In the genomic region with DNA sequence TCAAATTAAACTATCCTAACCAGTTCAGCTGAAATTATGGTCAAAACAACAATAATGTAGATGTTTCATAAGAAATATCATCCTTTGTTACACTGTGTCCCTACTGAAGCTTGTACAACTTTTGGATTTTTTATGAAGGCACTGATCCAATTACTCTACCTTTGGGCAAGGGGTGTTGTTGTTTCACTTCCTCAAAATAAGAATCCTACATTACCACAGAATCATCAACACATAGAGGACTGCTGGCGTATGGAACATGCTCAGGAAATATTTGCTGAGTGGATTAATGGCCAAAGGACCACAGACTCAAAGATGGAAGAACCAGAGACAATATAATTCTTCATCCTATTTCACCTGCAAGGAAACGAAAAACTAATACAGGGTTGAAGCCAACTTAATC, we compare ENCODE assay signal across 27 cellular contexts.
"Had no signal": no experiment of that assay in that cellular context is flagged by ENCODE, and none has a peak within 500 bp of the region (broad histone marks: within the 10 kb centered on the region; RNA-seq: fewer than 3 reads in every experiment).

No MANE protein-coding gene starts in this region.

- H3K9me3 ChIP-seq: uterus had no signal

- ATAC-seq: activated CD4-positive, alpha-beta T cell treated with anti-CD3 and anti-CD28 coated beads for 36 hours; activated T-cell treated with anti-CD3 and anti-CD28 coated beads, Interleukin-2, amount 50 U/mL, for 4 hours; effector memory CD8-positive, alpha-beta T cell; esophagus mucosa; left ventricle myocardium superior; natural killer cell; stimulated activated naive B cell treated with anti-CD40 and anti-IgM and Interleukin-4, amounts not matched to agents 10 μg/mL and 1 μg/mL and 100 μg/mL, for 72 hours; WTC11 had no signal

- FAIRE-seq: astrocyte, colon, endothelial cell of umbilical vein, frontal cortex had no signal

- DNase-seq: activated CD4-positive, alpha-beta T cell treated with anti-CD3 and anti-CD28 coated beads for 36 hours; activated CD4-positive, alpha-beta T cell treated with anti-CD3 and anti-CD28 coated beads, Interleukin-2, amount 50 U/mL, for 4 hours; activated CD8-positive, alpha-beta memory T cell treated with anti-CD3 and anti-CD28 coated beads for 24 hours; activated CD8-positive, alpha-beta memory T cell treated with anti-CD3 and anti-CD28 coated beads, Interleukin-2, amount 50 U/mL, for 4 hours; activated naive CD4-positive, alpha-beta T cell; activated T-cell treated with anti-CD3 and anti-CD28 coated beads, Interleukin-2, amount 50 U/mL, for 4 hours; central memory CD4-positive, alpha-beta T cell; effector memory CD8-positive, alpha-beta T cell; head of caudate nucleus; hypothalamus; left ventricle myocardium superior; mammary epithelial cell; midbrain; natural killer cell; retina; sigmoid colon; stimulated activated CD4-positive, alpha-beta T cell treated with anti-CD3 and anti-CD28 coated beads, Interleukin-15, amount 100 ng/mL, for 24 hours; stimulated activated naive B cell treated with anti-CD40 and anti-IgM and Interleukin-4, amounts not matched to agents 10 μg/mL and 1 μg/mL and 100 μg/mL, for 72 hours; trophoblast cell; uterus had no signal

- H3K4me1 ChIP-seq: uterus had no signal

- H3K27ac ChIP-seq: sigmoid colon, uterus had no signal

- H3K4me3 ChIP-seq: sigmoid colon, smooth muscle cell, uterus had no signal

- H3K27me3 ChIP-seq: sigmoid colon, uterus had no signal

- H3K36me3 ChIP-seq: sigmoid colon, uterus had no signal
